Comparison of ENCODE assay signal across 19 cellular contexts in genomic region chrX:68820476-68821110, GRCh38.
"Had no signal": no experiment of that assay in that cellular context is flagged by ENCODE, and none has a peak within 500 bp of the region (broad histone marks: within the 10 kb centered on the region; RNA-seq: fewer than 3 reads in every experiment).

No MANE protein-coding gene starts in this region.

- H3K4me3 ChIP-seq: MG63 had no signal

- H3K9me3 ChIP-seq: MG63, SK-N-SH had no signal

- ATAC-seq: HepG2 had no signal

- H3K27me3 ChIP-seq: MG63 had no signal

- H3K36me3 ChIP-seq: MG63 had no signal

- DNase-seq: IMR-90, Karpas-422, KG1, MG63, NCI-H1092 treated with DMSO at 0.1 percent for 48 hours, NCI-H1436, NCI-H187, NCI-H2029, NCI-H2081 treated with DMSO at 0.1 percent for 48 hours, NCI-H2171, NCI-H226, NCI-H446, NCI-H510A, NCI-H524 treated with DMSO at 0.1 percent for 48 hours, NCI-H82, RPMI8226, SHP77, SK-N-SH had no signal
